ENCODE assay signal across 8 cellular contexts in genomic region chrX:2829066-2829430, GRCh38. TPM values are rescaled to one million over a fixed set of nuclear protein-coding genes. Genes with fewer than 3 reads are reported as not detected.
DNase-seq lines count a peak whose midpoint lies in the region; ATAC-seq and TF ChIP-seq lines count a peak whose summit lies in the region.

No MANE protein-coding gene starts in this region.

- H4K20me1 ChIP-seq in neural cell (ENCODE audit: insufficient read depth), result no peaks in the 10 kb centered on the region

- H3K4me3 ChIP-seq in esophagus muscularis mucosa (peak overlapping the region; percentile 49 to 61 (median 51)), neural cell (ENCODE audit: low read length) (peak overlapping the region; percentile 60), spleen (peak overlapping the region in 3 of 8 donors; percentile 16 to 57 (median 30))

- H3K9me3 ChIP-seq in esophagus muscularis mucosa, result no peaks in the 10 kb centered on the region
- no peaks in the 10 kb centered on the region for H3K9me3 ChIP-seq in neural cell (ENCODE audit: low read length)
- no peaks in the 10 kb centered on the region for H3K9me3 ChIP-seq in T-helper 17 cell (ENCODE audit: control insufficient read depth, low read length, poor library complexity, severe bottlenecking)
- H3K9me3 ChIP-seq in spleen, result peaks cover 0 to 4% (median 0%) of the 10 kb centered on the region in 8 donors

- TF ChIP-seq RAD21 in neural cell (conservative IDR thresholded peaks at IDR 0.05), result no peak

- peak overlapping the region; percentile 52 for H3K9ac ChIP-seq in neural cell (ENCODE audit: low read length)

- TF ChIP-seq EP300 in esophagus muscularis mucosa (IDR thresholded peaks at IDR 0.05) (no peak), neural cell (conservative IDR thresholded peaks at IDR 0.05; ENCODE audit: poor library complexity, severe bottlenecking) (no peak)

- H3K4me1 Mint-ChIP-seq in stimulated activated naive CD8-positive, alpha-beta T cell treated with anti-CD3 and anti-CD28 coated beads, Interleukin-15, amount 100 ng/mL, for 72 hours, result no peaks in the 10 kb centered on the region
- H3K4me1 Mint-ChIP-seq in T-helper 17 cell, result no peaks in the 10 kb centered on the region

- no peak for DNase-seq in stimulated activated naive CD8-positive, alpha-beta T cell treated with anti-CD3 and anti-CD28 coated beads, Interleukin-15, amount 100 ng/mL, for 72 hours
- DNase-seq in stimulated activated naive CD8-positive, alpha-beta T cell treated with anti-CD3 and anti-CD28 coated beads, Interleukin-15, Interleukin-2, amounts not matched to agents 100 U/mL and 50 U/mL, for 24 hours, result no peak
- DNase-seq in esophagus muscularis mucosa (ENCODE audit: extremely low spot score), result no peak
- no peak for DNase-seq in T-helper 17 cell
- no peak for DNase-seq in spleen
- DNase-seq in hepatic stellate cell (ENCODE audit: low spot score), result no peak

- no peak for TF ChIP-seq POLR2A in esophagus muscularis mucosa (IDR thresholded peaks at IDR 0.05; ENCODE audit: low read depth)
- no peak for TF ChIP-seq POLR2A in spleen (IDR thresholded peaks at IDR 0.05)

- no peaks in the 10 kb centered on the region for H3K9me3 Mint-ChIP-seq in stimulated activated naive CD8-positive, alpha-beta T cell treated with anti-CD3 and anti-CD28 coated beads, Interleukin-15, amount 100 ng/mL, for 72 hours

- peaks cover 0 to 27% (median 6%) of the 10 kb centered on the region in 4 donors for H3K27me3 ChIP-seq in esophagus muscularis mucosa
- no peaks in the 10 kb centered on the region for H3K27me3 ChIP-seq in neural cell (ENCODE audit: insufficient read depth, low read depth, low read length)
- peaks cover 0 to 55% (median 23%) of the 10 kb centered on the region in 7 donors for H3K27me3 ChIP-seq in spleen (replicated peaks in 1 of 7)

- H3K27ac ChIP-seq in esophagus muscularis mucosa (replicated peaks in 1 of 4) (no peak overlapping the region), neural cell (ENCODE audit: low read length) (no peak overlapping the region), spleen (no peak overlapping the region)

- H3K79me2 ChIP-seq in neural cell (replicated peaks; ENCODE audit: insufficient read depth, low read length), result no peaks in the 10 kb centered on the region

- H3K4me2 ChIP-seq in neural cell (ENCODE audit: low read length), result no peak overlapping the region

- H3K4me3 Mint-ChIP-seq in stimulated activated naive CD8-positive, alpha-beta T cell treated with anti-CD3 and anti-CD28 coated beads, Interleukin-15, amount 100 ng/mL, for 72 hours, result no peak overlapping the region
- no peak overlapping the region for H3K4me3 Mint-ChIP-seq in T-helper 17 cell

- no peaks in the 10 kb centered on the region for H3F3A ChIP-seq in neural cell (ENCODE audit: insufficient read depth, low read length, poor library complexity, severe bottlenecking)

- ATAC-seq in stimulated activated naive CD8-positive, alpha-beta T cell treated with anti-CD3 and anti-CD28 coated beads, Interleukin-15, amount 100 ng/mL, for 72 hours, result peak; percentile 20
- no peak for ATAC-seq in stimulated activated naive CD8-positive, alpha-beta T cell treated with anti-CD3 and anti-CD28 coated beads, Interleukin-15, Interleukin-2, amounts not matched to agents 100 U/mL and 50 U/mL, for 24 hours
- ATAC-seq in HG02852 (IDR thresholded peaks at IDR 0.05; ENCODE audit: unreplicated experiment), result no peak
- no peak for ATAC-seq in T-helper 17 cell

- peaks cover 23% of the 10 kb centered on the region for H3K27me3 Mint-ChIP-seq in stimulated activated naive CD8-positive, alpha-beta T cell treated with anti-CD3 and anti-CD28 coated beads, Interleukin-15, amount 100 ng/mL, for 72 hours
- peaks cover 22% of the 10 kb centered on the region for H3K27me3 Mint-ChIP-seq in T-helper 17 cell

- intact Hi-C loops in esophagus muscularis mucosa (cut with DNase I), result no loop called here
- intact Hi-C loops in spleen (cut with DNase I; ENCODE audit: low total_unique reads), result no loop called here

- no peaks in the 10 kb centered on the region for H3K9me2 ChIP-seq in neural cell (ENCODE audit: insufficient read depth, low read length)

- no peak overlapping the region for H3K27ac Mint-ChIP-seq in stimulated activated naive CD8-positive, alpha-beta T cell treated with anti-CD3 and anti-CD28 coated beads, Interleukin-15, amount 100 ng/mL, for 72 hours
- no peak overlapping the region for H3K27ac Mint-ChIP-seq in T-helper 17 cell

- H3K4me1 ChIP-seq in esophagus muscularis mucosa, result peaks cover 0 to 18% (median 14%) of the 10 kb centered on the region in 4 donors
- peaks cover 0 to 14% (median 0%) of the 10 kb centered on the region in 6 donors for H3K4me1 ChIP-seq in spleen

- H3K36me3 Mint-ChIP-seq in T-helper 17 cell (ENCODE audit: low read depth), result peaks cover 3% of the 10 kb centered on the region

- TF ChIP-seq CTCF in esophagus muscularis mucosa (IDR thresholded peaks at IDR 0.05), result no peak
- no peak for TF ChIP-seq CTCF in neural cell (IDR thresholded peaks at IDR 0.05; ENCODE audit: poor library complexity, severe bottlenecking)
- TF ChIP-seq CTCF in spleen (IDR thresholded peaks at IDR 0.05 in 8 of 11, conservative IDR thresholded peaks at IDR 0.05 in 3 of 11), result no peak

- H2AFZ ChIP-seq in neural cell (ENCODE audit: low read depth, low read length), result no peak overlapping the region

- H3K36me3 ChIP-seq in esophagus muscularis mucosa, result no peaks in the 10 kb centered on the region
- no peaks in the 10 kb centered on the region for H3K36me3 ChIP-seq in neural cell (ENCODE audit: insufficient read depth, low read length)
- H3K36me3 ChIP-seq in spleen, result no peaks in the 10 kb centered on the region

- WGBS in esophagus muscularis mucosa, result 4% methylated on average over 11 of the region's 35 CpGs
- 1 to 19% (median 2%) methylated on average over 12 to 35 of the region's 35 CpGs for WGBS in spleen, 5 donors

TF ChIP-seq in neural cell, 6 proteins besides CTCF, POLR2A, EP300 and RAD21:
- TF ChIP-seq POLR2AphosphoS5 (IDR thresholded peaks at IDR 0.05), result no peak

RNA-seq across cellular contexts. Expression of gene GYG2, which starts 0.3 kb away (rescaled TPM):
- 10 to 100 TPM in 2 of 4 donors, 1 to 10 TPM in 2; 4.6 to 18.1 (median 8.6) TPM for total RNA-seq in esophagus muscularis mucosa
- 4.2 and 6.3 TPM in 2 replicates for polyA plus RNA-seq in neural cell
- polyA minus RNA-seq in neural cell, result 8.8 and 11.6 TPM in 2 replicates
- total RNA-seq in T-helper 17 cell, result not detected
- under 1 TPM in 5 of 7 donors, not detected in 2; 0.22 to 0.92 (median 0.30) TPM for total RNA-seq in spleen
- polyA plus RNA-seq in spleen, result under 1 TPM; 0.33 to 0.53 (median 0.38) TPM
